1 cellular context compared by ENCODE assay signal in genomic region chr9:21802418-21803000, GRCh38.
A peak's percentile ranks its signal among the peaks of the same experiment; 100 is the strongest.
TF ChIP-seq lines count a peak whose summit lies in the region.

TSS of gene MTAP (plus strand) at chr9:21802636. CDS start at chr9:21802749, 113 bp downstream.

TF ChIP-seq in HepG2, 621 proteins besides CTCF, POLR2A, EP300 and RAD21 (continued from another document):
- TF ChIP-seq BCLAF1 (IDR thresholded peaks at IDR 0.05) (no peak), CREB1 (IDR thresholded peaks at IDR 0.05) (no peak), CREB1 (CRISPR knock-in tag; IDR thresholded peaks at IDR 0.05) (no peak), PRPF4 (IDR thresholded peaks at IDR 0.05; ENCODE audit: low read depth, low read length, poor library complexity, severe bottlenecking) (no peak), ZFP36L1 (CRISPR knock-in tag; IDR thresholded peaks at IDR 0.05) (peak; percentile 96), ZNF138 (CRISPR knock-in tag; IDR thresholded peaks at IDR 0.05; ENCODE audit: low read depth) (no peak)
